1 cellular context compared by ENCODE assay signal in genomic region chr2:19989681-19990415, GRCh38.
TF ChIP-seq lines count a peak whose summit lies in the region.

WDR35 (minus strand) TSS chr2:19990105; CDS start chr2:19990015, 90 bp downstream.

TF ChIP-seq in WTC11, 78 proteins besides CTCF, POLR2A, EP300 and RAD21 (continued from another document):
- peak; percentile 81; the same call in 1 of the 2 replicates for TF ChIP-seq ARID4B (CRISPR knock-in tag; IDR thresholded peaks at IDR 0.05; ENCODE audit: borderline replicate concordance)
- TF ChIP-seq USF1 (CRISPR knock-in tag; IDR thresholded peaks at IDR 0.05), result peak; percentile 42
- TF ChIP-seq USF2 (CRISPR knock-in tag; IDR thresholded peaks at IDR 0.05), result peak; percentile 68; the same call in 1 of the 2 replicates
- TF ChIP-seq E2F5 (CRISPR knock-in tag; IDR thresholded peaks at IDR 0.05), result peak; percentile 94
- 0 out of 2 replicates have a peak, but pooled peaks have one; percentile 18 for TF ChIP-seq CREB1 (CRISPR knock-in tag; IDR thresholded peaks at IDR 0.05)
- TF ChIP-seq ZBTB43 (CRISPR knock-in tag; IDR thresholded peaks at IDR 0.05), result peak; percentile 24; the same call in 1 of the 2 replicates
- no peak for TF ChIP-seq ZNF219 (CRISPR knock-in tag; IDR thresholded peaks at IDR 0.05; ENCODE audit: borderline replicate concordance)
- TF ChIP-seq ZBTB21 (CRISPR knock-in tag; IDR thresholded peaks at IDR 0.05; ENCODE audit: borderline replicate concordance), result peak; percentile 84; the same call in 1 of the 2 replicates
- no peak for TF ChIP-seq PRRX2 (CRISPR knock-in tag; IDR thresholded peaks at IDR 0.05)
- peak; percentile 96 for TF ChIP-seq MAX (CRISPR knock-in tag; IDR thresholded peaks at IDR 0.05)
- 0 out of 2 replicates have a peak, but pooled peaks have one; percentile 0 for TF ChIP-seq ZNF317 (CRISPR knock-in tag; IDR thresholded peaks at IDR 0.05; ENCODE audit: borderline replicate concordance, low read depth)
- TF ChIP-seq CREM (CRISPR knock-in tag; IDR thresholded peaks at IDR 0.05), result peak; percentile 83
- peak; percentile 80 for TF ChIP-seq NFE2L1 (CRISPR knock-in tag; IDR thresholded peaks at IDR 0.05)
- peak; percentile 93 for TF ChIP-seq ETV6 (CRISPR knock-in tag; IDR thresholded peaks at IDR 0.05)
- TF ChIP-seq FOXP1 (CRISPR knock-in tag; IDR thresholded peaks at IDR 0.05; ENCODE audit: borderline replicate concordance), result peak; percentile 89
- TF ChIP-seq ZNF512 (CRISPR knock-in tag; IDR thresholded peaks at IDR 0.05; ENCODE audit: borderline replicate concordance), result no peak
- 0 out of 2 replicates have a peak, but pooled peaks have one; percentile 40 for TF ChIP-seq GTF2I (CRISPR knock-in tag; conservative IDR thresholded peaks at IDR 0.05)
- TF ChIP-seq SP1 (CRISPR knock-in tag; conservative IDR thresholded peaks at IDR 0.05), result peak; percentile 76; the same call in 1 of the 2 replicates
- peak; percentile 75; the same call in 1 of the 2 replicates for TF ChIP-seq HMGXB4 (CRISPR knock-in tag; IDR thresholded peaks at IDR 0.05)
- peak; percentile 96 for TF ChIP-seq FOXP4 (CRISPR knock-in tag; IDR thresholded peaks at IDR 0.05)
